Comparison of ENCODE assay signal across 7 cellular contexts in the genomic region with DNA sequence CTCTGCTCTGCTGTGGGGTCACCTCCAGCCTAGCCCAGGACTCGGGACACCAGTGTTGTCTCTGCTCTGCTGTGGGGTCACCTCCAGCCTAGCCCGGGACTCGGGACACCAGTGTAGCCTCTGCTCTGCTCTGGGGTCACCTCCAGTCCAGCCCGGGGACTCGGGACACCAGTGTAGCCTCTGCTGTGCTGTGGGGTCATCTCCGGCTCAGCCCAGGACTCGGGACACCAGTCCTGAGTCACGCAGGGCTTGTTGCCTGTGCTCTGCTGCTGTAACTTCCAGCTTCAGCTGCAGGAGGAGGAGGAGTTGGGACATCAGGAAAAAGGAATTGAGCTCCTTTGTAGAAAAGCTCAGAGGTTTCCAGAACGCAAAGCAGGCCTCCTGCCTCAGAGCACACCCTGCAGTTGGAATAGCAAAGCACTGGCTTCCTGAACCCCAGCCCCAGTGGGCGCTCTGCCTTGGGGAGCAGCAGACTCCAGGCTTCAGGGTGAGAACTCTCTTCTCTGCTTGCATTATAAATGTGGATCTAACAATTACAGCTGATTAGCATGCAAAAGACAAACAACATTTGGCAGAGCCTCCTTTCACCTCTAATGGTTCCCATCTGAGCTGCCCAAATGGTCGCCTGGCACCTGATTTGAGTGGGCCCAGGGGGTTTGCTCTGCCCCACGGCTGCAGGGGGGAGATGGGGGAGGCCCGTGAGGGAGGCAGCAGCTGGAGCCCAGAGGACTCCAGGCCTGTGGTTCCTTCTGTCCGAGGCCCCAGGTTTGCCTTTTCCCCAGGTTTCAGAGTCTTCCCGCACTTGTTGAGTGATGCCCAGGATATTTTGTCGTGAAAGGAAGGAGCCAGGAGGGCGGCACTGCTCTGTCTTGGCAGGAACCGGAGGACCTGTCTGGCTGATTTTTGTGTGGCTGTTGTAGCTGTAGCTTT.
DNase-seq lines count a peak whose midpoint lies in the region; ATAC-seq and TF ChIP-seq lines count a peak whose summit lies in the region.
"Not testable (repeated sequence)": the region's sequence is repeated elsewhere in the genome, so short reads cannot be mapped to it uniquely, and the experiment has no call there.

No MANE protein-coding gene starts in this region.

- not testable (repeated sequence) for H3K4me1 ChIP-seq in GM23338 (ENCODE audit: insufficient read depth); RWPE2 (ENCODE audit: insufficient read depth, poor library complexity, severe bottlenecking); left ventricle myocardium inferior; lower lobe of right lung; osteoblast (ENCODE audit: insufficient read depth, low read length); tibial artery

- H3K36me3 Mint-ChIP-seq in GM23338 (ENCODE audit: low read depth); brain: not testable (repeated sequence)

- H3K4me3 Mint-ChIP-seq in GM23338, brain: not testable (repeated sequence)

- H3K27ac Mint-ChIP-seq in GM23338 = not testable (repeated sequence)
- peak overlapping the region in 3 of 5 experiments; percentile 75 to 87 (median 80) for H3K27ac Mint-ChIP-seq in brain

- intact Hi-C loops in left ventricle myocardium inferior (cut with micrococcal nuclease); lower lobe of right lung (cut with DNase I); tibial artery (cut with DNase I; ENCODE audit: low total_unique reads): not testable (repeated sequence)

- H3K4me2 ChIP-seq in GM23338; osteoblast (ENCODE audit: insufficient read depth, low read length): not testable (repeated sequence)

- not testable (repeated sequence) for H3K36me3 ChIP-seq in GM23338 (ENCODE audit: insufficient read depth); RWPE2 (ENCODE audit: low read depth); left ventricle myocardium inferior; lower lobe of right lung; osteoblast (ENCODE audit: insufficient read depth, low read length); tibial artery

- not testable (repeated sequence) for H3K4me1 Mint-ChIP-seq in GM23338
- peaks cover 14% of the 10 kb centered on the region for H3K4me1 Mint-ChIP-seq in brain

- DNase-seq in GM23338 (ENCODE audit: low spot score) = not testable (repeated sequence)
- peak; percentile 45 for DNase-seq in RWPE2 (ENCODE audit: low spot score)
- DNase-seq in left ventricle myocardium inferior = peak; percentile 15
- DNase-seq in lower lobe of right lung = peak; percentile 24
- peak; percentile 62 for DNase-seq in osteoblast (ENCODE audit: insufficient read length, low spot score, missing footprints)
- peak; percentile 10 to 41 for DNase-seq in tibial artery

- H3K27ac ChIP-seq in GM23338 (ENCODE audit: low read depth); RWPE2 (ENCODE audit: poor library complexity, severe bottlenecking); left ventricle myocardium inferior (replicated peaks); lower lobe of right lung; osteoblast (ENCODE audit: low read depth, low read length); tibial artery: not testable (repeated sequence)

- ATAC-seq in GM23338 (peak; percentile 80), RWPE2 (ENCODE audit: low read depth) (peak; percentile 14; the same call in 1 of the 3 replicates)
- ATAC-seq in lower lobe of right lung = not testable (repeated sequence)

- H3K27me3 ChIP-seq in GM23338 (ENCODE audit: insufficient read depth); RWPE2 (ENCODE audit: insufficient read depth, poor library complexity, severe bottlenecking); lower lobe of right lung (ENCODE audit: low read depth); osteoblast (ENCODE audit: insufficient read depth, low read length): not testable (repeated sequence)
- H3K27me3 ChIP-seq in left ventricle myocardium inferior (ENCODE audit: low read depth) (peaks cover 40% of the 10 kb centered on the region), tibial artery (peaks cover 0 to 17% of the 10 kb centered on the region in 2 donors)

- not testable (repeated sequence) for H4K20me1 ChIP-seq in GM23338 (replicated peaks; ENCODE audit: insufficient read depth); osteoblast (ENCODE audit: insufficient read depth, low read length)

- not testable (repeated sequence) for TF ChIP-seq CTCF in GM23338 (conservative IDR thresholded peaks at IDR 0.05; ENCODE audit: low read depth in 2 of 2); RWPE2 (IDR thresholded peaks at IDR 0.05; ENCODE audit: poor library complexity, severe bottlenecking); brain (conservative IDR thresholded peaks at IDR 0.05); left ventricle myocardium inferior (IDR thresholded peaks at IDR 0.05; ENCODE audit: borderline replicate concordance); lower lobe of right lung (IDR thresholded peaks at IDR 0.05); osteoblast (IDR thresholded peaks at IDR 0.05; ENCODE audit: extremely low read depth, low read depth, low read length); tibial artery (IDR thresholded peaks at IDR 0.05)

- H3K79me2 ChIP-seq in GM23338 (replicated peaks; ENCODE audit: insufficient read depth); osteoblast (ENCODE audit: insufficient read depth, low read length): not testable (repeated sequence)

- H3K9me3 ChIP-seq in RWPE2 (ENCODE audit: severe bottlenecking); left ventricle myocardium inferior (replicated peaks); lower lobe of right lung; osteoblast (ENCODE audit: low read depth, low read length); tibial artery: not testable (repeated sequence)

- not testable (repeated sequence) for H3K27me3 Mint-ChIP-seq in GM23338 (ENCODE audit: insufficient read depth, low read depth, poor library complexity); brain

- not testable (repeated sequence) for H3F3A ChIP-seq in GM23338 (replicated peaks; ENCODE audit: low read depth)

- H3K4me3 ChIP-seq in GM23338; RWPE2 (ENCODE audit: severe bottlenecking); left ventricle myocardium inferior; lower lobe of right lung; osteoblast (ENCODE audit: insufficient read depth, low read length); tibial artery: not testable (repeated sequence)

- H3K9me2 ChIP-seq in GM23338 (ENCODE audit: insufficient read depth) = not testable (repeated sequence)

- not testable (repeated sequence) for H3K9me3 Mint-ChIP-seq in GM23338, brain

- not testable (repeated sequence) for H2AFZ ChIP-seq in GM23338; osteoblast (ENCODE audit: low read length)
